In the genomic region with DNA sequence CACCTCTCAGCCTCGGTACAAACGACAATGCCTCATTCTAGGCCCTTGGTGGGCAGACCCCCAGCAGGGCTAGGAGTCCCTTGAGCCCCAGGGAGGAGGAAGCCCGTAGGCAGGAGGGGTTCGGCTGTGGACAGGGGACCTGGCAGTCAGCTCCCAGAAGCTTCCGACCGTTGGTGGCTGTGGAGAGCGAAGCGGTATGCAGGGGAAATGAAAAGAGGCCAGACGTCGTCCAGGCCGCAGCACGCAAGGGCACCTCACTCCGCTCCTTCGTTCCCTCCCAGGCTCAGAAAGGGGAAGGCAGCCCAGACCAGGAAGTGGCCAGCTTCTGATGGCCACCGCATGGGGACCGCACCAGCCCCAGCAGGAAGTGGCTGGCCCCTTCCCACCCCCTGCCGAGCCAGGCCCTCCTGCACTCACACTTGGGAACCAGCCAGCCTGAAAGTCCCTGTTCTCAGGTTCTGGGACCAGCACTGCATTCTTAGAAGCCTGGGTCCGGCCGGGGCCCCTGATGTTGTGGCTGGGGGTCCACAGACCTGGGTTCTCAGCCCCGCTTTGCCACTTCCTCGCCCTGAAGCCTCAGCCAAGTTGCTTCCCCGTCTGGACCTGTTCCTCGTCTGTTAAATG, we compare ENCODE assay signal across 11 cellular contexts.
DNase-seq lines count a peak whose midpoint lies in the region; ATAC-seq lines count a peak whose summit lies in the region.
"Had no signal": no experiment of that assay in that cellular context is flagged by ENCODE, and none has a peak within 500 bp of the region (broad histone marks: within the 10 kb centered on the region; RNA-seq: fewer than 3 reads in every experiment).

No MANE protein-coding gene starts in this region.

- no peaks in the 10 kb centered on the region for H3K9me3 Mint-ChIP-seq in activated CD4-positive, alpha-beta T cell treated with anti-CD3 and anti-CD28 coated beads, Interleukin-2, amount 10 ng/mL, durations not matched to agents 24 days and 14 days
- H3K9me3 Mint-ChIP-seq in T-cell, result no peaks in the 10 kb centered on the region
- H3K9me3 Mint-ChIP-seq: mesothelial cell of epicardium had no signal

- no peaks in the 10 kb centered on the region for H3K27me3 Mint-ChIP-seq in activated CD4-positive, alpha-beta T cell treated with anti-CD3 and anti-CD28 coated beads, Interleukin-2, amount 10 ng/mL, durations not matched to agents 24 days and 14 days
- H3K27me3 Mint-ChIP-seq in T-cell, result no peaks in the 10 kb centered on the region

- intact Hi-C loops in activated CD4-positive, alpha-beta T cell treated with anti-CD3 and anti-CD28 coated beads, Interleukin-2, amount 10 ng/mL, durations not matched to agents 24 days and 14 days (cut with micrococcal nuclease), result loop anchor here (5.0 kb wide), 2 partner anchors 847 to 1343 kb away; a partner anchor contains a TSS

- CTCF ChIA-PET in T-cell (lab: Charles Lee), result no interaction called here

- DNase-seq in activated CD4-positive, alpha-beta T cell treated with anti-CD3 and anti-CD28 coated beads, Interleukin-2, amount 10 ng/mL, durations not matched to agents 24 days and 14 days, result peak; percentile 65
- DNase-seq in activated CD4-positive, alpha-beta T cell treated with anti-CD3 and anti-CD28 coated beads for 1 hour, result no peak
- DNase-seq in T-cell, result peak in 16 of 34 experiments; percentile 12 to 62 (median 27)
- peak; percentile 24 to 33 for DNase-seq in hippocampal formation (lab: John Stamatoyannopoulos, UW)
- peak; percentile 17 for DNase-seq in superior temporal gyrus (ENCODE audit: extremely low spot score)
- DNase-seq in NK-92 treated with Interleukin-12 subunit alpha and Interleukin-12 subunit beta, amount 100 ng/mL, for 24 hours (lab: John Stamatoyannopoulos, UW), result no peak
- no peak for DNase-seq in 8988T
- DNase-seq: H7 had no signal

- H3K4me3 Mint-ChIP-seq in activated CD4-positive, alpha-beta T cell treated with anti-CD3 and anti-CD28 coated beads, Interleukin-2, amount 10 ng/mL, durations not matched to agents 24 days and 14 days, result no peak overlapping the region
- peak overlapping the region in 1 of 3 donors; percentile 75 for H3K4me3 Mint-ChIP-seq in T-cell
- H3K4me3 Mint-ChIP-seq: mesothelial cell of epicardium had no signal

- no peak for ATAC-seq in T-cell (replicated peaks in 1 of 4)
- ATAC-seq in HG03097 (IDR thresholded peaks at IDR 0.05; ENCODE audit: low FRiP score, unreplicated experiment), result no peak
- ATAC-seq: A549 had no signal

- POLR2A ChIA-PET in T-cell (lab: Charles Lee), result no interaction called here

- peaks cover 6% of the 10 kb centered on the region for H3K36me3 Mint-ChIP-seq in activated CD4-positive, alpha-beta T cell treated with anti-CD3 and anti-CD28 coated beads, Interleukin-2, amount 10 ng/mL, durations not matched to agents 24 days and 14 days (ENCODE audit: low read depth)
- H3K36me3 Mint-ChIP-seq in T-cell, result no peaks in the 10 kb centered on the region
- H3K36me3 Mint-ChIP-seq: mesothelial cell of epicardium had no signal

- peaks cover 73% of the 10 kb centered on the region for H3K4me1 Mint-ChIP-seq in activated CD4-positive, alpha-beta T cell treated with anti-CD3 and anti-CD28 coated beads, Interleukin-2, amount 10 ng/mL, durations not matched to agents 24 days and 14 days
- peaks cover 64 to 70% (median 68%) of the 10 kb centered on the region in 3 donors for H3K4me1 Mint-ChIP-seq in T-cell
- H3K4me1 Mint-ChIP-seq: mesothelial cell of epicardium had no signal

- H3K27ac Mint-ChIP-seq in activated CD4-positive, alpha-beta T cell treated with anti-CD3 and anti-CD28 coated beads, Interleukin-2, amount 10 ng/mL, durations not matched to agents 24 days and 14 days, result peak overlapping the region; percentile 98
- H3K27ac Mint-ChIP-seq in T-cell, result peak overlapping the region; percentile 86 to 93
- H3K27ac Mint-ChIP-seq: mesothelial cell of epicardium had no signal

Comparison
In these comparisons a context has a peak if more than half of its experiments do, and no peak if none do; other contexts are left out.
1. DNase-seq: peak in activated CD4-positive, alpha-beta T cell treated with anti-CD3 and anti-CD28 coated beads, Interleukin-2, amount 10 ng/mL, durations not matched to agents 24 days and 14 days (single experiment), hippocampal formation (2 of 2) and superior temporal gyrus (single experiment); none in activated CD4-positive, alpha-beta T cell treated with anti-CD3 and anti-CD28 coated beads for 1 hour (single experiment), NK-92 treated with Interleukin-12 subunit alpha and Interleukin-12 subunit beta, amount 100 ng/mL, for 24 hours (single experiment) and 8988T (single experiment).